Comparison of ENCODE assay signal across 18 cellular contexts in the genomic region with DNA sequence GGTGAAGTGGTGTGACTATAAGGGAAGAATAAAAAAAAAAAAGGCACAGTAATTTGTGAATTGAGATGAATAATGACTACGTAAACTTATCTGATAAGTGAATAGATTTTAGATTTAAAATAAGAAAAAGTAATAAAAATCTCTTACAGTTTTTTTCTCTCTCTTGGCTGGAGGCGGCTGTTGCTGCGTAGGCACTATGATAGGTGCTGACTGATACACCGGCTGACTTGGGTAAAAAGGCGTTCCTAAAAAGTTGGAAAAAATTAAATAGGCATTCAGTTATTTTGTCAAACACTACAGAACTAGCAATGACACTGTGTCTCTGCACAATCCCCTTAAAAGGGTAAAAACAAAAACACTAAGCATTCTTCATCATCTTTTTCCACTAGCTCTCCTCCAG.
DNase-seq lines count a peak whose midpoint lies in the region; FAIRE-seq and TF ChIP-seq lines count a peak whose summit lies in the region.
"Had no signal": no experiment of that assay in that cellular context is flagged by ENCODE, and none has a peak within 500 bp of the region (broad histone marks: within the 10 kb centered on the region; RNA-seq: fewer than 3 reads in every experiment).

No MANE protein-coding gene starts in this region.

- no CpG with 5 or more reads among the region's 5 CpGs for WGBS in trophoblast cell (ENCODE audit: extremely low coverage, insufficient coverage, insufficient read length)
- WGBS in adrenal gland, 4 donors: 97 to 100% (median 97%) methylated on average over 5 of the region's 5 CpGs

- H3K27me3 Mint-ChIP-seq in HFFc6 (ENCODE audit: insufficient read depth): no peaks in the 10 kb centered on the region
- H3K27me3 Mint-ChIP-seq: CD4-positive, alpha-beta memory T cell had no signal

- intact Hi-C loops in adrenal gland (cut with DNase I): loop anchor here in 1 of 2 donors (10.0 kb wide), 1 partner anchor 138 kb away; no protein-coding TSS in a partner anchor

- H3K9me3 Mint-ChIP-seq in HFFc6: no peaks in the 10 kb centered on the region
- H3K9me3 Mint-ChIP-seq: CD4-positive, alpha-beta memory T cell had no signal

- no peak overlapping the region for H3K18ac ChIP-seq in trophoblast cell (ENCODE audit: low read length)

- no peak overlapping the region for H4K91ac ChIP-seq in trophoblast cell (ENCODE audit: low read depth, low read length)

- no peak overlapping the region for H2BK12ac ChIP-seq in trophoblast cell (ENCODE audit: low read length)

- H3K4me2 ChIP-seq in keratinocyte (ENCODE audit: control insufficient read depth, extremely low read depth, insufficient read depth, low read depth, low read length) (no peak overlapping the region), trophoblast cell (ENCODE audit: low read length) (no peak overlapping the region)

- H3K27ac Mint-ChIP-seq in HFFc6: peak overlapping the region; percentile 82
- H3K27ac Mint-ChIP-seq: CD4-positive, alpha-beta memory T cell had no signal

- no peaks in the 10 kb centered on the region for H3K79me1 ChIP-seq in trophoblast cell (ENCODE audit: low read length)

- H3K36me3 ChIP-seq in SJSA1: peaks cover 28% of the 10 kb centered on the region
- peaks cover 4 to 8% of the 10 kb centered on the region in 2 experiments for H3K36me3 ChIP-seq in keratinocyte (ENCODE audit: control insufficient read depth in 2 of 2, extremely low read depth in 1 of 2, insufficient read depth in 2 of 2, low read length in 2 of 2)
- H3K36me3 ChIP-seq in trophoblast cell (ENCODE audit: control insufficient read depth in 1 of 2, insufficient read depth in 2 of 2, low read length in 2 of 2): peaks cover 7 to 10% of the 10 kb centered on the region in 2 experiments
- peaks cover 0 to 21% of the 10 kb centered on the region in 2 donors for H3K36me3 ChIP-seq in adrenal gland (replicated peaks in 1 of 2)

- DNase-seq in HFFc6 (no peak), SJSA1 (ENCODE audit: low read depth in 1 of 2, low spot score in 2 of 2) (no peak), keratinocyte (ENCODE audit: low read depth, low spot score) (no peak), putamen (ENCODE audit: low spot score) (peak; percentile 41), trophoblast cell (no peak), adrenal gland (no peak), GM19238 (ENCODE audit: insufficient read length, low spot score) (no peak)
- DNase-seq: C1 segment of cervical spinal cord; Calu3; CD4-positive, alpha-beta memory T cell; COR-L47; DMS53; DMS79 treated with DMSO at 0.1 percent for 48 hours; GF-D8; GOT3 had no signal

- FAIRE-seq in keratinocyte (lab: Jason Lieb, UNC): no peak
- FAIRE-seq: GM19239, H54 had no signal

- no peak for TF ChIP-seq POLR2A in adrenal gland (IDR thresholded peaks at IDR 0.05)

- H3K9me3 ChIP-seq in SJSA1 (replicated peaks): no peaks in the 10 kb centered on the region
- no peaks in the 10 kb centered on the region for H3K9me3 ChIP-seq in keratinocyte (ENCODE audit: control insufficient read depth, low read depth, low read length)
- no peaks in the 10 kb centered on the region for H3K9me3 ChIP-seq in trophoblast cell (ENCODE audit: insufficient read depth, low read depth, low read length)
- no peaks in the 10 kb centered on the region for H3K9me3 ChIP-seq in adrenal gland (replicated peaks in 1 of 3)
- H3K9me3 ChIP-seq: HAP-1 had no signal

- H4K20me1 ChIP-seq in keratinocyte (ENCODE audit: control insufficient read depth, extremely low read depth, insufficient read depth, low read length): no peaks in the 10 kb centered on the region

- no peak overlapping the region for H3K23ac ChIP-seq in trophoblast cell (ENCODE audit: low read length)

- no peak overlapping the region for H3K9ac ChIP-seq in keratinocyte (ENCODE audit: control insufficient read depth, extremely low read depth, insufficient read depth, low read length)
- H3K9ac ChIP-seq in trophoblast cell (ENCODE audit: low read length): no peak overlapping the region

- H2BK120ac ChIP-seq in trophoblast cell (ENCODE audit: insufficient read depth, low read length, poor library complexity): no peak overlapping the region

- no peaks in the 10 kb centered on the region for H3K79me2 ChIP-seq in keratinocyte (ENCODE audit: control insufficient read depth, insufficient read depth, low read length)
- no peaks in the 10 kb centered on the region for H3K79me2 ChIP-seq in trophoblast cell (ENCODE audit: control insufficient read depth, insufficient read depth, low read length, poor library complexity)

- no peak overlapping the region for H2AK5ac ChIP-seq in trophoblast cell (ENCODE audit: low read length)

- no peak overlapping the region for H3K14ac ChIP-seq in trophoblast cell (ENCODE audit: low read length)

- H3K4me1 Mint-ChIP-seq in HFFc6 (ENCODE audit: low read depth): peaks cover 33% of the 10 kb centered on the region
- H3K4me1 Mint-ChIP-seq: CD4-positive, alpha-beta memory T cell had no signal

- H4K8ac ChIP-seq in trophoblast cell (ENCODE audit: low read depth, low read length): no peak overlapping the region

- H2AFZ ChIP-seq in keratinocyte (ENCODE audit: control insufficient read depth, low read length) (no peak overlapping the region), trophoblast cell (ENCODE audit: insufficient read depth, low read length, poor library complexity) (no peak overlapping the region)

- no peak overlapping the region for H3K4ac ChIP-seq in trophoblast cell (ENCODE audit: low read depth, low read length)

- H3K4me3 ChIP-seq in SJSA1: no peak overlapping the region
- H3K4me3 ChIP-seq in keratinocyte (ENCODE audit: control insufficient read depth in 2 of 3, extremely low read depth in 1 of 3, insufficient read depth in 2 of 3, low read depth in 1 of 3, low read length in 3 of 3): no peak overlapping the region
- H3K4me3 ChIP-seq in trophoblast cell (ENCODE audit: low read depth, low read length): no peak overlapping the region
- H3K4me3 ChIP-seq in adrenal gland: no peak overlapping the region
- H3K4me3 ChIP-seq: HAP-1 had no signal

- peak overlapping the region; percentile 68; the same call in 1 of the 2 replicates for H3K4me3 Mint-ChIP-seq in HFFc6
- H3K4me3 Mint-ChIP-seq: CD4-positive, alpha-beta memory T cell had no signal

- no peak overlapping the region for H4K12ac ChIP-seq in trophoblast cell (ENCODE audit: low read depth, low read length)

- H3K27ac ChIP-seq in SJSA1 (peak overlapping the region; percentile 86), keratinocyte (ENCODE audit: control insufficient read depth, insufficient read depth, low read length) (peak overlapping the region; percentile 0), trophoblast cell (ENCODE audit: low read depth, low read length) (no peak overlapping the region), adrenal gland (no peak overlapping the region)

- H3K36me3 Mint-ChIP-seq in HFFc6 (ENCODE audit: low read depth): peaks cover 11% of the 10 kb centered on the region

- H3K9me1 ChIP-seq in keratinocyte (ENCODE audit: control insufficient read depth, extremely low read depth, insufficient read depth, low read length): no peaks in the 10 kb centered on the region

- TF ChIP-seq CTCF in HFFc6 (IDR thresholded peaks at IDR 0.05) (no peak), keratinocyte (optimal IDR thresholded peaks at IDR 0.05 in 1 of 3, IDR thresholded peaks at IDR 0.05 in 1 of 3, conservative IDR thresholded peaks at IDR 0.05 in 1 of 3; ENCODE audit: extremely low read depth in 1 of 3, insufficient read depth in 2 of 3, low read length in 3 of 3) (no peak), adrenal gland (IDR thresholded peaks at IDR 0.05) (no peak)

- no peak overlapping the region for H2BK5ac ChIP-seq in trophoblast cell (ENCODE audit: low read depth, low read length, poor library complexity)

- dilution Hi-C loops in keratinocyte (cut with MboI; ENCODE audit: extremely low pct_ligation_motif_present, low sequenced_read_pairs): no loop called here

- H3K4me1 ChIP-seq in SJSA1 (replicated peaks) (peaks cover 22% of the 10 kb centered on the region), keratinocyte (ENCODE audit: control insufficient read depth, extremely low read depth, insufficient read depth, low read length) (peaks cover 8% of the 10 kb centered on the region), trophoblast cell (ENCODE audit: control insufficient read depth in 1 of 2, insufficient read depth in 2 of 2, low read length in 2 of 2) (no peaks in the 10 kb centered on the region), adrenal gland (replicated peaks in 1 of 2) (no peaks in the 10 kb centered on the region)
- H3K4me1 ChIP-seq: HAP-1 had no signal

- H3K27me3 ChIP-seq in SJSA1 (replicated peaks) (no peaks in the 10 kb centered on the region), keratinocyte (ENCODE audit: control insufficient read depth, extremely low read depth, insufficient read depth, low read length) (no peaks in the 10 kb centered on the region), trophoblast cell (ENCODE audit: insufficient read depth, low read length) (no peaks in the 10 kb centered on the region), adrenal gland (no peaks in the 10 kb centered on the region)

Comparison
In these comparisons a context has a peak if more than half of its experiments do, and no peak if none do; other contexts are left out.
1. H3K27ac ChIP-seq: peak in SJSA1 (single experiment) and keratinocyte (single experiment); none in trophoblast cell (single experiment) and adrenal gland (0 of 5).